ENCODE assay signal across 10 cellular contexts in genomic region chr14:73761621-73762355, GRCh38. TPM values are rescaled to one million over a fixed set of nuclear protein-coding genes. Genes with fewer than 3 reads are reported as not detected.
DNase-seq lines count a peak whose midpoint lies in the region; ATAC-seq, FAIRE-seq and TF ChIP-seq lines count a peak whose summit lies in the region.
"Had no signal": no experiment of that assay in that cellular context is flagged by ENCODE, and none has a peak within 500 bp of the region (broad histone marks: within the 10 kb centered on the region; RNA-seq: fewer than 3 reads in every experiment).

No MANE protein-coding gene starts in this region.

- 73% methylated on average over 2 of the region's 2 CpGs for WGBS in A549 (ENCODE audit: missing lambda C conversion rate)

- POLR2A ChIA-PET in A549 (lab: Yijun Ruan, JAX), result interaction anchor here (5.4 kb wide), 1 partner anchor 24 kb away, joined by 70 read pairs; no protein-coding TSS in a partner anchor

- peaks cover 71% of the 10 kb centered on the region for H3K4me1 ChIP-seq in A549

- no peak for FAIRE-seq in A549 (lab: Jason Lieb, UNC)
- FAIRE-seq in GM12891 (lab: Jason Lieb, UNC), result peak; percentile 71

- H3K9me3 ChIP-seq in A549, result no peaks in the 10 kb centered on the region

- no peak for TF ChIP-seq RAD21 in A549 (conservative IDR thresholded peaks at IDR 0.05 in 1 of 2, IDR thresholded peaks at IDR 0.05 in 1 of 2)

- CTCF ChIA-PET in A549 (lab: Yijun Ruan, JAX), result interaction anchor here (1.0 to 7.0 kb wide), 4 partner anchors 11 to 85 kb away, joined by 3 to 73 read pairs (median 7); no protein-coding TSS in a partner anchor

- peak overlapping the region; percentile 88 to 99 for H3K27ac ChIP-seq in A549

- DNase-seq in A549 (ENCODE audit: low read depth in 1 of 2, low spot score in 1 of 2) (no peak), GM12891 (ENCODE audit: insufficient read length, low spot score) (no peak), naive B cell (no peak), NOMO-1 treated with DMSO at 0.1 percent for 48 hours (lab: John Stamatoyannopoulos, UW; ENCODE audit: unreplicated experiment) (no peak), DMS153 (lab: John Stamatoyannopoulos, UW) (no peak), hippocampal formation (lab: John Stamatoyannopoulos, UW) (no peak)
- DNase-seq: anterior cingulate cortex, NCI-H774 had no signal

- H3K4me3 ChIP-seq in A549, result no peak overlapping the region

- ATAC-seq in A549 (no peak), naive B cell (ENCODE audit: low read depth in 2 of 2) (no peak), HG02610 (IDR thresholded peaks at IDR 0.05; ENCODE audit: unreplicated experiment) (no peak)

- peaks cover 76% of the 10 kb centered on the region for H3K4me1 Mint-ChIP-seq in activated naive CD4-positive, alpha-beta T cell treated with anti-CD3 and anti-CD28 coated beads, Interleukin-2, amount 50 U/mL, for 24 hours
- peaks cover 74 to 84% (median 84%) of the 10 kb centered on the region in 3 donors for H3K4me1 Mint-ChIP-seq in naive B cell

- no peak for TF ChIP-seq CTCF in A549 (IDR thresholded peaks at IDR 0.05)

- peak overlapping the region; percentile 85 for H3K4me3 Mint-ChIP-seq in activated naive CD4-positive, alpha-beta T cell treated with anti-CD3 and anti-CD28 coated beads, Interleukin-2, amount 50 U/mL, for 24 hours
- H3K4me3 Mint-ChIP-seq in naive B cell, result peak overlapping the region; percentile 56 to 98 (median 78)

- no peaks in the 10 kb centered on the region for H3K36me3 Mint-ChIP-seq in activated naive CD4-positive, alpha-beta T cell treated with anti-CD3 and anti-CD28 coated beads, Interleukin-2, amount 50 U/mL, for 24 hours
- H3K36me3 Mint-ChIP-seq in naive B cell, result no peaks in the 10 kb centered on the region

- peak overlapping the region; percentile 97 for H3K27ac Mint-ChIP-seq in activated naive CD4-positive, alpha-beta T cell treated with anti-CD3 and anti-CD28 coated beads, Interleukin-2, amount 50 U/mL, for 24 hours
- peak overlapping the region; percentile 82 to 100 (median 98) for H3K27ac Mint-ChIP-seq in naive B cell

- no peaks in the 10 kb centered on the region for H3K9me3 Mint-ChIP-seq in activated naive CD4-positive, alpha-beta T cell treated with anti-CD3 and anti-CD28 coated beads, Interleukin-2, amount 50 U/mL, for 24 hours
- no peaks in the 10 kb centered on the region for H3K9me3 Mint-ChIP-seq in naive B cell

- no peak for TF ChIP-seq EP300 in A549 (IDR thresholded peaks at IDR 0.05)

- peak overlapping the region; percentile 99 for H3K4me2 ChIP-seq in A549

- no peak for TF ChIP-seq POLR2A in A549 (IDR thresholded peaks at IDR 0.05; ENCODE audit: low read length)
- peak; percentile 30; the same call in 1 of the 2 replicates for TF ChIP-seq POLR2A in GM12891 (IDR thresholded peaks at IDR 0.05; ENCODE audit: low read depth, low read length)

- H3K27me3 Mint-ChIP-seq in activated naive CD4-positive, alpha-beta T cell treated with anti-CD3 and anti-CD28 coated beads, Interleukin-2, amount 50 U/mL, for 24 hours, result no peaks in the 10 kb centered on the region
- no peaks in the 10 kb centered on the region for H3K27me3 Mint-ChIP-seq in naive B cell

TF ChIP-seq in A549, 52 proteins besides CTCF, POLR2A, EP300 and RAD21:
- TF ChIP-seq REST (IDR thresholded peaks at IDR 0.05) (no peak), HES2 (IDR thresholded peaks at IDR 0.05) (no peak), MYC (IDR thresholded peaks at IDR 0.05; ENCODE audit: borderline replicate concordance, low read length) (no peak), CBX2 (IDR thresholded peaks at IDR 0.05; ENCODE audit: borderline replicate concordance, low read depth) (no peak)
TF ChIP-seq in A549: peak in this region for 0.

TF ChIP-seq in GM12891, 5 proteins besides CTCF, POLR2A, EP300 and RAD21:
- TF ChIP-seq SPI1 (IDR thresholded peaks at IDR 0.05; ENCODE audit: low read depth, low read length) (peak; percentile 71; the same call in 1 of the 2 replicates), TAF1 (IDR thresholded peaks at IDR 0.05; ENCODE audit: low read depth, low read length) (no peak), POLR2AphosphoS5 (IDR thresholded peaks at IDR 0.05; ENCODE audit: low read depth, low read length) (no peak; the same call in 1 of the 2 replicates)
TF ChIP-seq in GM12891: peak in this region for 1.

RNA-seq across cellular contexts. Expression of gene PNMA1, which starts 47.6 kb away (rescaled TPM):
- 20.8 and 21.2 TPM in 2 replicates for polyA plus RNA-seq in A549 (2011; rRNA removed)
- 25.0 and 27.8 TPM in 2 replicates for polyA plus RNA-seq in A549 (2012; cell fraction: cytosol; rRNA removed)
- 28.3 and 29.6 TPM in 2 replicates for polyA plus RNA-seq in A549 (2012; cell fraction: nucleus; rRNA removed)
- 43.4 to 49.8 TPM (median 47.3 TPM) in 3 replicates for polyA plus RNA-seq in A549 (2017; fragmentation: RNase III; extraction: RNeasy Plus Mini Kit Qiagen cat#74134 plus additional on column Dnase treatment)
- 6.2 and 10.5 TPM in 2 replicates for polyA minus RNA-seq in A549 (2011; rRNA and poly(A)+ RNA removed)
- polyA plus RNA-seq in GM12891 (2012; ENCODE audit: low read depth, missing spikeins), result 18.6 TPM
- polyA plus RNA-seq in naive B cell (ENCODE audit: low read depth in 6 of 6), result 10 to 100 TPM; 10.6 to 19.7 (median 15.4) TPM
